8 cellular contexts compared by ENCODE assay signal in the genomic region with DNA sequence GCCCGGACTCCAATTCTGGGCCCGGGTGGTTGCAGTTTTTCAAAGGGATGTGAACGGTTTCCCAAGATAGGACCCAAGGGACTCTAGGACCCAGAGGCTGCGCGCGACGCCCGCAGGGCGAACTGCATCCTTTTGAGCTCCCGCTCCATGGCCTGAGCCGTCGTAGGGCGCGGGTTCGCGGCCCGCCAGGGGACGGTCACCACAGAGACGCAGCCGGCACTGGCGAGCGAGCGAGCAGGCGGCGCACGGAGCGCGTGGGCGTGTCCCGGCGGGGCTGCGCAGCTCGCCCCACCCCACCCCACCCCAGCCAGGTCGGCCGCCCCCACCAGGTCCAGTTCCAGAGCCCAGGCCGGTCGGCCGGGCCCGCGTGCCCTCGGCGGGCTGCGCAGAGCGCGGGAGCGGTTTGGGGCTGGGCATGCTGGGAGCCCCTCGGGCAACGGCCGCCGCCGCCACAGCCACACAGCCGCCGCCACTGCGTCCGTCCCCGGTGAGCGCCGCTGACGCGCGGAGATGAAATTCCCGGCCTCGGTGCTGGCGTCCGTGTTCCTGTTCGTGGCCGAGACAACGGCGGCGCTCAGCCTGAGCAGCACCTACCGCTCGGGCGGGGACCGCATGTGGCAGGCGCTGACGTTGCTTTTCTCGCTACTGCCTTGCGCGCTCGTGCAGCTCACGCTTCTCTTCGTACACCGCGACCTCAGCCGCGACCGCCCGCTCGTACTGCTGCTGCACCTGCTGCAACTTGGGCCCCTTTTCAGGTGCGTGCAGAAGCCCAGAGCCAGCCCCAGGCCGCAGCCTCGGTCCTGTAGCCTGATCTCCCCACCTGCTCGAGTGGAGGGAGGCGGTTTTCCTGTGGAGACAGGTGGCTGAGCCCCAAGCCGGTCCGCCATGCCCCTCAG. TPM values are rescaled to one million over a fixed set of nuclear protein-coding genes. Genes with fewer than 3 reads are reported as not detected.
DNase-seq lines count a peak whose midpoint lies in the region; ATAC-seq and TF ChIP-seq lines count a peak whose summit lies in the region.

A gene with protein sequence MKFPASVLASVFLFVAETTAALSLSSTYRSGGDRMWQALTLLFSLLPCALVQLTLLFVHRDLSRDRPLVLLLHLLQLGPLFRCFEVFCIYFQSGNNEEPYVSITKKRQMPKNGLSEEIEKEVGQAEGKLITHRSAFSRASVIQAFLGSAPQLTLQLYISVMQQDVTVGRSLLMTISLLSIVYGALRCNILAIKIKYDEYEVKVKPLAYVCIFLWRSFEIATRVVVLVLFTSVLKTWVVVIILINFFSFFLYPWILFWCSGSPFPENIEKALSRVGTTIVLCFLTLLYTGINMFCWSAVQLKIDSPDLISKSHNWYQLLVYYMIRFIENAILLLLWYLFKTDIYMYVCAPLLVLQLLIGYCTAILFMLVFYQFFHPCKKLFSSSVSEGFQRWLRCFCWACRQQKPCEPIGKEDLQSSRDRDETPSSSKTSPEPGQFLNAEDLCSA (plus strand): TSS at position 340 of the 896 bp plus-strand sequence. CDS start 171 bp downstream, at position 511.

- peaks cover 1% of the 10 kb centered on the region for H3K27me3 Mint-ChIP-seq in activated CD4-positive, alpha-beta T cell treated with anti-CD3 and anti-CD28 coated beads, Interleukin-2, amount 10 ng/mL, durations not matched to agents 24 days and 14 days
- no peaks in the 10 kb centered on the region for H3K27me3 Mint-ChIP-seq in memory B cell

- no peak for TF ChIP-seq CTCF in HFF-Myc (IDR thresholded peaks at IDR 0.05; ENCODE audit: low read depth, low read length, missing control alignments)

- H3K36me3 ChIP-seq in effector memory CD4-positive, alpha-beta T cell (ENCODE audit: control insufficient read depth, insufficient read depth, low read length) = no peaks in the 10 kb centered on the region

- peak within 1 kb of the TSS; percentile 25 for H3K27ac Mint-ChIP-seq in activated CD4-positive, alpha-beta T cell treated with anti-CD3 and anti-CD28 coated beads, Interleukin-2, amount 10 ng/mL, durations not matched to agents 24 days and 14 days
- H3K27ac Mint-ChIP-seq in memory B cell = peak within 1 kb of the TSS; percentile 31

- H3K4me3 Mint-ChIP-seq in activated CD4-positive, alpha-beta T cell treated with anti-CD3 and anti-CD28 coated beads, Interleukin-2, amount 10 ng/mL, durations not matched to agents 24 days and 14 days = peak within 1 kb of the TSS; percentile 67
- peak within 1 kb of the TSS; percentile 82 for H3K4me3 Mint-ChIP-seq in memory B cell

- no peaks in the 10 kb centered on the region for H3K4me1 Mint-ChIP-seq in activated CD4-positive, alpha-beta T cell treated with anti-CD3 and anti-CD28 coated beads, Interleukin-2, amount 10 ng/mL, durations not matched to agents 24 days and 14 days
- H3K4me1 Mint-ChIP-seq in memory B cell = no peaks in the 10 kb centered on the region

- H3K36me3 Mint-ChIP-seq in activated CD4-positive, alpha-beta T cell treated with anti-CD3 and anti-CD28 coated beads, Interleukin-2, amount 10 ng/mL, durations not matched to agents 24 days and 14 days (ENCODE audit: low read depth) = no peaks in the 10 kb centered on the region
- no peaks in the 10 kb centered on the region for H3K36me3 Mint-ChIP-seq in memory B cell

- no peaks in the 10 kb centered on the region for H3K9me3 ChIP-seq in effector memory CD4-positive, alpha-beta T cell (ENCODE audit: control insufficient read depth, low read length)

- H3K4me3 ChIP-seq in HFF-Myc (replicated peaks; ENCODE audit: low read depth, low read length) = peak within 1 kb of the TSS; percentile 21; the same call in 1 of the 2 replicates
- H3K4me3 ChIP-seq in effector memory CD4-positive, alpha-beta T cell (ENCODE audit: insufficient read depth, low read depth, low read length, poor library complexity, severe bottlenecking) = peak within 1 kb of the TSS; percentile 40

- H3K9me3 Mint-ChIP-seq in activated CD4-positive, alpha-beta T cell treated with anti-CD3 and anti-CD28 coated beads, Interleukin-2, amount 10 ng/mL, durations not matched to agents 24 days and 14 days = no peaks in the 10 kb centered on the region
- no peaks in the 10 kb centered on the region for H3K9me3 Mint-ChIP-seq in memory B cell

- peak; percentile 70 for DNase-seq in GF-D8 (lab: John Stamatoyannopoulos, UW)
- no peak for DNase-seq in HFF-Myc (ENCODE audit: extremely low read depth, low read depth)
- peak; percentile 15 for DNase-seq in NCI-H2107 treated with DMSO at 0.1 percent for 48 hours (lab: John Stamatoyannopoulos, UW; ENCODE audit: unreplicated experiment)
- DNase-seq in activated CD4-positive, alpha-beta T cell treated with anti-CD3 and anti-CD28 coated beads, Interleukin-2, amount 10 ng/mL, durations not matched to agents 24 days and 14 days = peak; percentile 79
- peak in 1 of 3 donors; percentile 3 for DNase-seq in effector memory CD4-positive, alpha-beta T cell
- DNase-seq in memory B cell (ENCODE audit: low spot score in 2 of 2) = peak; percentile 19 to 33
- DNase-seq in stimulated activated CD8-positive, alpha-beta memory T cell treated with anti-CD3 and anti-CD28 coated beads, Interleukin-15, amount 100 ng/mL, for 48 hours (ENCODE audit: low read depth in 2 of 2) = peak; percentile 2 to 11

- intact Hi-C loops in activated CD4-positive, alpha-beta T cell treated with anti-CD3 and anti-CD28 coated beads, Interleukin-2, amount 10 ng/mL, durations not matched to agents 24 days and 14 days (cut with micrococcal nuclease) = no loop called here

- H3K27me3 ChIP-seq in effector memory CD4-positive, alpha-beta T cell (replicated peaks; ENCODE audit: control insufficient read depth, insufficient read depth, low read length, poor library complexity, severe bottlenecking) = no peaks in the 10 kb centered on the region

- no peak within 1 kb of the TSS for H3K27ac ChIP-seq in effector memory CD4-positive, alpha-beta T cell (ENCODE audit: insufficient read depth, low read length, poor library complexity, severe bottlenecking)

- ATAC-seq in memory B cell (ENCODE audit: low read depth) (peak; percentile 85), HG03135 (IDR thresholded peaks at IDR 0.05; ENCODE audit: unreplicated experiment) (no peak)

- no peaks in the 10 kb centered on the region for H3K4me1 ChIP-seq in effector memory CD4-positive, alpha-beta T cell (ENCODE audit: control insufficient read depth, insufficient read depth, low read length, poor library complexity, severe bottlenecking)

RNA-seq across cellular contexts. Expression of the gene that starts here (rescaled TPM):
- 0.14 and 0.17 TPM in 2 replicates for total RNA-seq in activated CD4-positive, alpha-beta T cell treated with anti-CD3 and anti-CD28 coated beads, Interleukin-2, amount 10 ng/mL, durations not matched to agents 24 days and 14 days

Comparison
In these comparisons a context has a peak if more than half of its experiments do, and no peak if none do; other contexts are left out.
1. Peak in DNase-seq in activated CD4-positive, alpha-beta T cell treated with anti-CD3 and anti-CD28 coated beads, Interleukin-2, amount 10 ng/mL, durations not matched to agents 24 days and 14 days; RNA of the gene not detected or under 1 TPM.